12 cellular contexts compared by ENCODE assay signal in genomic region chr1:23613191-23614126, GRCh38. TPM values are rescaled to one million over a fixed set of nuclear protein-coding genes. Genes with fewer than 3 reads are reported as not detected.
DNase-seq lines count a peak whose midpoint lies in the region; ATAC-seq and TF ChIP-seq lines count a peak whose summit lies in the region.
"Had no signal": no experiment of that assay in that cellular context is flagged by ENCODE, and none has a peak within 500 bp of the region (broad histone marks: within the 10 kb centered on the region; RNA-seq: fewer than 3 reads in every experiment).

No MANE protein-coding gene starts in this region.

- no peak overlapping the region for H3K4me3 Mint-ChIP-seq in HFFc6
- H3K4me3 Mint-ChIP-seq: dendritic cell treated with granulocyte-macrophage colony-stimulating factor and Interleukin-4, amounts not matched to agents 40 ng/mL and 50 ng/mL, for 4 days had no signal

- peaks cover 3% of the 10 kb centered on the region; the same call in 1 of the 2 replicates for H3K9me3 Mint-ChIP-seq in HFFc6
- H3K9me3 Mint-ChIP-seq: dendritic cell treated with granulocyte-macrophage colony-stimulating factor and Interleukin-4, amounts not matched to agents 40 ng/mL and 50 ng/mL, for 4 days had no signal

- H3K27ac ChIP-seq in heart right ventricle = peak overlapping the region in 1 of 10 donors; percentile 72
- H3K27ac ChIP-seq: suprapubic skin had no signal

- intact Hi-C loops in heart right ventricle (cut with DNase I) = no loop called here

- H3K4me1 ChIP-seq in heart right ventricle = peaks cover 0 to 14% (median 0%) of the 10 kb centered on the region in 9 donors
- H3K4me1 ChIP-seq: suprapubic skin had no signal

- H3K27ac Mint-ChIP-seq in HFFc6 = no peak overlapping the region
- H3K27ac Mint-ChIP-seq: dendritic cell treated with granulocyte-macrophage colony-stimulating factor and Interleukin-4, amounts not matched to agents 40 ng/mL and 50 ng/mL, for 4 days had no signal

- H3K27me3 Mint-ChIP-seq in HFFc6 (ENCODE audit: insufficient read depth) = peaks cover 11% of the 10 kb centered on the region

- H3K27me3 ChIP-seq in heart right ventricle = peaks cover 0 to 5% (median 0%) of the 10 kb centered on the region in 7 donors

- H3K9me3 ChIP-seq in heart right ventricle = no peaks in the 10 kb centered on the region
- H3K9me3 ChIP-seq: suprapubic skin had no signal

- H3K36me3 Mint-ChIP-seq in HFFc6 (ENCODE audit: low read depth) = 0 out of 2 replicates have a peak, but pooled peaks cover 6% of the 10 kb centered on the region

- peak; percentile 52 for DNase-seq in stimulated activated CD4-positive, alpha-beta T cell treated with anti-CD3 and anti-CD28 coated beads, Interleukin-1b, Interleukin-23, amount 100 ng/mL, for 48 hours
- DNase-seq in stimulated activated CD4-positive, alpha-beta T cell treated with anti-CD3 and anti-CD28 coated beads, Interleukin-2, amount 100 ng/mL, for 48 hours = no peak
- DNase-seq in RPMI8226 (peak; percentile 87), ecto neural progenitor cell (ENCODE audit: low spot score) (no peak), heart right ventricle (no peak), HFFc6 (no peak)
- peak; percentile 59 for DNase-seq in central memory CD4-positive, alpha-beta T cell
- DNase-seq: NCI-H2081 treated with DMSO at 0.1 percent for 48 hours, Right ventricle myocardium superior had no signal

- WGBS in heart right ventricle, 2 donors = 71 to 72% methylated on average over 13 of the region's 13 CpGs

- TF ChIP-seq CTCF in heart right ventricle (IDR thresholded peaks at IDR 0.05) (no peak), HFFc6 (IDR thresholded peaks at IDR 0.05) (no peak)

- H3K36me3 ChIP-seq in heart right ventricle = no peaks in the 10 kb centered on the region
- H3K36me3 ChIP-seq: suprapubic skin had no signal

- H3K4me1 Mint-ChIP-seq in HFFc6 (ENCODE audit: low read depth) = peaks cover 5% of the 10 kb centered on the region; the same call in 1 of the 2 replicates

- ATAC-seq in GM21717 (IDR thresholded peaks at IDR 0.05; ENCODE audit: unreplicated experiment) = no peak
- ATAC-seq in heart right ventricle = no peak

- no peak overlapping the region for H3K4me3 ChIP-seq in heart right ventricle
- H3K4me3 ChIP-seq: suprapubic skin had no signal

RNA-seq across cellular contexts. Expression of gene ID3, which starts 54.2 kb away (rescaled TPM):
- total RNA-seq in heart right ventricle = 100 to 1,000 TPM in 3 of 10 donors, 10 to 100 TPM in 7; 44.7 to 148 (median 83.4) TPM
- 100 to 1,000 TPM in 1 of 2 donors, 10 to 100 TPM in 1; 73.6 to 217 TPM for polyA plus RNA-seq in heart right ventricle
- 100 to 1,000 TPM; 560 to 690 (median 604) TPM for total RNA-seq in HFFc6 (2021; fragmentation: NEBNext Ultra II Directional; extraction: Animal tissue kit (Norgen Biotek cat#: 25700))

Comparison
In these comparisons a context has a peak if more than half of its experiments do, and no peak if none do; other contexts are left out.
1. DNase-seq: peak in stimulated activated CD4-positive, alpha-beta T cell treated with anti-CD3 and anti-CD28 coated beads, Interleukin-1b, Interleukin-23, amount 100 ng/mL, for 48 hours (single experiment), RPMI8226 (single experiment) and central memory CD4-positive, alpha-beta T cell (single experiment); none in stimulated activated CD4-positive, alpha-beta T cell treated with anti-CD3 and anti-CD28 coated beads, Interleukin-2, amount 100 ng/mL, for 48 hours (0 of 2), ecto neural progenitor cell (single experiment), heart right ventricle (0 of 2) and HFFc6 (single experiment).